13 cellular contexts compared by ENCODE assay signal in the genomic region with DNA sequence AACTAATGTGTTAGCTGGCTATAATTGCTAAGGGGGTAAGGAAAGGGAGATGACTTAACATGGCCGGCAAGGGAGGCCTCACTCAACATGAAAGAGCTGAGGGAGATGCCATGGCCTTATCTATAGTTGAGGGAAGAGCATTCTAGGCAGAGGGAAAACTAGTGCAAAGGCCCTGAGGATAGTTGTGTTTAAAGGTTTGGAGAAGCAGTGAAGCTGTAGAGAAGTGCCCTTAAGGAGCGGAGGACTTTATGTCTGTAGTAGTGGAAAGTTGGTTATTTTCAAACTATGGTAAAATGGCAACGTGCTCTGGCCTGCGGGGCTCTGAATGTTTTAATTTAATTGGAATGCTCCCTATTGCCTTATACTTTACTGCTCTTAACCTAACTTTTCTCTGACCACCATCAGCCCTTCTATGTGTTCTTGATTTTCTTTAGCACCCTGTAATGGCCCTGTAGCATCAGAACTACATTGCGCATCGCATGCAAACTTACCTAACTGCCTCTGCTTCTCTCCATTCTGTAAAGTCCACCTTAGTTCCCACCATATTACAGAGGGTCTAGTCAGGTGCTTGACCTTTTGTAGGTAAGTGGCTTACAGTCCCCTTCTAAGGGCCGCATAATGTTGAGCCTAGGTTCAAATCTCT. TPM values are rescaled to one million over a fixed set of nuclear protein-coding genes. Genes with fewer than 3 reads are reported as not detected.
DNase-seq lines count a peak whose midpoint lies in the region; ATAC-seq and TF ChIP-seq lines count a peak whose summit lies in the region.
"Had no signal": no experiment of that assay in that cellular context is flagged by ENCODE, and none has a peak within 500 bp of the region (broad histone marks: within the 10 kb centered on the region; RNA-seq: fewer than 3 reads in every experiment).

No MANE protein-coding gene starts in this region.

- H3K9me3 Mint-ChIP-seq in T-helper 2 cell treated with Interferon-gamma antibody and Interleukin-4, amounts not matched to agents 5 μg/mL and 100 μg/mL, for 36 hours, result peaks cover 11% of the 10 kb centered on the region
- H3K9me3 Mint-ChIP-seq in HFFc6, result no peaks in the 10 kb centered on the region
- no peaks in the 10 kb centered on the region for H3K9me3 Mint-ChIP-seq in activated CD8-positive, alpha-beta T cell treated with anti-CD3 and anti-CD28 coated beads for 36 hours
- H3K9me3 Mint-ChIP-seq in naive thymus-derived CD8-positive, alpha-beta T cell, result no peaks in the 10 kb centered on the region

- peak overlapping the region; percentile 98 for H3K4me3 Mint-ChIP-seq in T-helper 2 cell treated with Interferon-gamma antibody and Interleukin-4, amounts not matched to agents 5 μg/mL and 100 μg/mL, for 36 hours
- H3K4me3 Mint-ChIP-seq in HFFc6, result no peak overlapping the region; the same call in 1 of the 2 replicates
- H3K4me3 Mint-ChIP-seq in activated CD8-positive, alpha-beta T cell treated with anti-CD3 and anti-CD28 coated beads for 36 hours, result peak overlapping the region; percentile 96
- H3K4me3 Mint-ChIP-seq in naive thymus-derived CD8-positive, alpha-beta T cell, result peak overlapping the region in 5 of 10 donors; percentile 22 to 94 (median 50)

- no peaks in the 10 kb centered on the region for H3K9me3 ChIP-seq in prostate gland
- H3K9me3 ChIP-seq: colonic mucosa, left lung had no signal

- no peak for TF ChIP-seq CTCF in HFFc6 (IDR thresholded peaks at IDR 0.05)
- TF ChIP-seq CTCF in activated CD8-positive, alpha-beta T cell treated with anti-CD3 and anti-CD28 coated beads for 36 hours (IDR thresholded peaks at IDR 0.05), result no peak
- no peak for TF ChIP-seq CTCF in prostate gland (IDR thresholded peaks at IDR 0.05)

- POLR2A ChIA-PET in activated CD8-positive, alpha-beta T cell treated with anti-CD3 and anti-CD28 coated beads for 36 hours (lab: Charles Lee), result no interaction called here
- POLR2A ChIA-PET in naive thymus-derived CD8-positive, alpha-beta T cell (lab: Charles Lee), result no interaction called here

- peaks cover 2% of the 10 kb centered on the region for H3K4me1 ChIP-seq in prostate gland (replicated peaks)

- peaks cover 54% of the 10 kb centered on the region for H3K36me3 Mint-ChIP-seq in T-helper 2 cell treated with Interferon-gamma antibody and Interleukin-4, amounts not matched to agents 5 μg/mL and 100 μg/mL, for 36 hours (ENCODE audit: low read depth)
- H3K36me3 Mint-ChIP-seq in HFFc6 (ENCODE audit: low read depth), result peaks cover 29% of the 10 kb centered on the region
- H3K36me3 Mint-ChIP-seq in activated CD8-positive, alpha-beta T cell treated with anti-CD3 and anti-CD28 coated beads for 36 hours (ENCODE audit: low read depth), result peaks cover 61% of the 10 kb centered on the region
- peaks cover 0 to 43% (median 14%) of the 10 kb centered on the region in 3 donors for H3K36me3 Mint-ChIP-seq in naive thymus-derived CD8-positive, alpha-beta T cell

- H3K27ac ChIP-seq in prostate gland, result no peak overlapping the region
- H3K27ac ChIP-seq: colonic mucosa, left lung, WERI-Rb-1 had no signal

- TF ChIP-seq POLR2A in prostate gland (IDR thresholded peaks at IDR 0.05), result no peak

- H3K27ac Mint-ChIP-seq in T-helper 2 cell treated with Interferon-gamma antibody and Interleukin-4, amounts not matched to agents 5 μg/mL and 100 μg/mL, for 36 hours, result no peak overlapping the region
- H3K27ac Mint-ChIP-seq in HFFc6, result 0 out of 2 replicates have a peak overlapping the region, but pooled peaks have one; percentile 39
- H3K27ac Mint-ChIP-seq in activated CD8-positive, alpha-beta T cell treated with anti-CD3 and anti-CD28 coated beads for 36 hours, result peak overlapping the region; percentile 98
- peak overlapping the region in 6 of 10 donors; percentile 4 to 77 (median 52) for H3K27ac Mint-ChIP-seq in naive thymus-derived CD8-positive, alpha-beta T cell

- intact Hi-C loops in activated CD8-positive, alpha-beta T cell treated with anti-CD3 and anti-CD28 coated beads for 36 hours (cut with micrococcal nuclease), result no loop called here
- intact Hi-C loops in prostate gland (cut with DNase I), result no loop called here

- 93% methylated on average over 7 of the region's 7 CpGs for WGBS in prostate gland

- no peaks in the 10 kb centered on the region for H3K27me3 ChIP-seq in prostate gland (replicated peaks; ENCODE audit: insufficient read depth)
- H3K27me3 ChIP-seq: colonic mucosa, left lung had no signal

- DNase-seq in T-helper 2 cell treated with Interferon-gamma antibody and Interleukin-4, amounts not matched to agents 5 μg/mL and 100 μg/mL, for 36 hours (ENCODE audit: low spot score), result no peak
- DNase-seq in T-helper 2 cell, result no peak
- DNase-seq in HFFc6, result no peak
- DNase-seq in activated CD8-positive, alpha-beta T cell treated with anti-CD3 and anti-CD28 coated beads for 36 hours, result no peak
- DNase-seq in naive thymus-derived CD8-positive, alpha-beta T cell, result no peak
- DNase-seq in prostate gland (ENCODE audit: low spot score), result no peak
- DNase-seq in stimulated activated naive CD4-positive, alpha-beta T cell treated with Interleukin-2 at 50 U/mL for 16 hours (lab: John Stamatoyannopoulos, UW), result no peak
- DNase-seq: colonic mucosa, left lung, occipital lobe, WERI-Rb-1 had no signal

- no peaks in the 10 kb centered on the region for H3K27me3 Mint-ChIP-seq in T-helper 2 cell treated with Interferon-gamma antibody and Interleukin-4, amounts not matched to agents 5 μg/mL and 100 μg/mL, for 36 hours (ENCODE audit: low read depth)
- H3K27me3 Mint-ChIP-seq in HFFc6 (ENCODE audit: insufficient read depth), result no peaks in the 10 kb centered on the region; the same call in 1 of the 2 replicates
- no peaks in the 10 kb centered on the region for H3K27me3 Mint-ChIP-seq in activated CD8-positive, alpha-beta T cell treated with anti-CD3 and anti-CD28 coated beads for 36 hours
- H3K27me3 Mint-ChIP-seq in naive thymus-derived CD8-positive, alpha-beta T cell, result no peaks in the 10 kb centered on the region

- CTCF ChIA-PET in activated CD8-positive, alpha-beta T cell treated with anti-CD3 and anti-CD28 coated beads for 36 hours (lab: Charles Lee), result no interaction called here

- ATAC-seq in activated CD8-positive, alpha-beta T cell treated with anti-CD3 and anti-CD28 coated beads for 36 hours, result no peak
- no peak for ATAC-seq in naive thymus-derived CD8-positive, alpha-beta T cell
- ATAC-seq in GM21786 (IDR thresholded peaks at IDR 0.05; ENCODE audit: unreplicated experiment), result no peak
- ATAC-seq: left lung had no signal

- H3K4me3 ChIP-seq in prostate gland, result no peak overlapping the region
- H3K4me3 ChIP-seq: colonic mucosa had no signal

- H3K36me3 ChIP-seq in prostate gland, result no peaks in the 10 kb centered on the region
- H3K36me3 ChIP-seq: colonic mucosa, WERI-Rb-1 had no signal

- peaks cover 48% of the 10 kb centered on the region for H3K4me1 Mint-ChIP-seq in T-helper 2 cell treated with Interferon-gamma antibody and Interleukin-4, amounts not matched to agents 5 μg/mL and 100 μg/mL, for 36 hours (ENCODE audit: low read depth)
- H3K4me1 Mint-ChIP-seq in HFFc6 (ENCODE audit: low read depth), result peaks cover 29% of the 10 kb centered on the region
- H3K4me1 Mint-ChIP-seq in activated CD8-positive, alpha-beta T cell treated with anti-CD3 and anti-CD28 coated beads for 36 hours (ENCODE audit: low read depth), result peaks cover 40% of the 10 kb centered on the region
- H3K4me1 Mint-ChIP-seq in naive thymus-derived CD8-positive, alpha-beta T cell, result peaks cover 17 to 46% (median 35%) of the 10 kb centered on the region in 4 donors

RNA-seq across cellular contexts. Expression of a gene that starts 35.8 kb away (rescaled TPM):
- not detected for total RNA-seq in HFFc6 (2021; fragmentation: NEBNext Ultra II Directional; extraction: Animal tissue kit (Norgen Biotek cat#: 25700))
- total RNA-seq in activated CD8-positive, alpha-beta T cell treated with anti-CD3 and anti-CD28 coated beads for 36 hours, result under 1 TPM; 0.07 TPM
- total RNA-seq in naive thymus-derived CD8-positive, alpha-beta T cell, result not detected
- polyA plus RNA-seq in naive thymus-derived CD8-positive, alpha-beta T cell, result not detected
- total RNA-seq in prostate gland, result 1 to 10 TPM; 1.2 to 1.4 TPM
- total RNA-seq: G401 had no signal

RNA-seq across cellular contexts. Expression of a gene that starts 56.3 kb away (rescaled TPM):
- 10 to 100 TPM; 23.9 to 30.9 (median 26.3) TPM for total RNA-seq in HFFc6 (2021; fragmentation: NEBNext Ultra II Directional; extraction: Animal tissue kit (Norgen Biotek cat#: 25700))
- 1 to 10 TPM; 2.8 TPM for total RNA-seq in activated CD8-positive, alpha-beta T cell treated with anti-CD3 and anti-CD28 coated beads for 36 hours
- 1 to 10 TPM; 2.7 to 3.9 TPM for total RNA-seq in naive thymus-derived CD8-positive, alpha-beta T cell
- polyA plus RNA-seq in naive thymus-derived CD8-positive, alpha-beta T cell, result under 1 TPM in 2 of 3 donors, not detected in 1; 0.24 to 0.28 TPM
- total RNA-seq in prostate gland, result 10 to 100 TPM in 1 of 2 donors, 1 to 10 TPM in 1; 9.2 to 26.3 TPM
